Comparison of ENCODE assay signal across 15 cellular contexts in genomic region chr13:90008707-90009149, GRCh38.
"Had no signal": no experiment of that assay in that cellular context is flagged by ENCODE, and none has a peak within 500 bp of the region (broad histone marks: within the 10 kb centered on the region; RNA-seq: fewer than 3 reads in every experiment).

No MANE protein-coding gene starts in this region.

- H3K36me3 ChIP-seq: breast epithelium, esophagus muscularis mucosa, tibial nerve had no signal

- DNase-seq: activated CD4-positive, alpha-beta T cell treated with anti-CD3 and anti-CD28 coated beads for 36 hours; activated CD8-positive, alpha-beta memory T cell treated with anti-CD3 and anti-CD28 coated beads, Interleukin-2, amount 50 U/mL, for 4 hours; activated CD8-positive, alpha-beta T cell treated with anti-CD3 and anti-CD28 coated beads for 36 hours; activated naive CD8-positive, alpha-beta T cell treated with anti-CD3 and anti-CD28 coated beads, Interleukin-2, amount 10 ng/mL, durations not matched to agents 7 days and 5 days; anterior cingulate cortex; dorsolateral prefrontal cortex; hypothalamus; stimulated activated naive B cell treated with anti-CD40 and anti-IgM and Interleukin-4, amounts not matched to agents 10 μg/mL and 1 μg/mL and 100 μg/mL, for 72 hours; T1000 had no signal

- H3K27me3 ChIP-seq: breast epithelium, dorsolateral prefrontal cortex, esophagus muscularis mucosa, tibial nerve had no signal

- H3K4me1 ChIP-seq: breast epithelium, esophagus muscularis mucosa, tibial nerve had no signal

- H3K4me3 ChIP-seq: breast epithelium, dorsolateral prefrontal cortex, esophagus muscularis mucosa, skin epidermis, tibial nerve had no signal

- H3K9me3 ChIP-seq: breast epithelium had no signal

- FAIRE-seq: endometrium had no signal

- H3K27ac ChIP-seq: breast epithelium, dorsolateral prefrontal cortex, esophagus muscularis mucosa, skin epidermis, tibial nerve, VCaP had no signal
